Comparison of ENCODE assay signal across 10 cellular contexts in genomic region chr22:33539902-33540751, GRCh38.
A peak's percentile ranks its signal among the peaks of the same experiment; 100 is the strongest.
DNase-seq lines count a peak whose midpoint lies in the region; ATAC-seq and TF ChIP-seq lines count a peak whose summit lies in the region.
"Had no signal": no experiment of that assay in that cellular context is flagged by ENCODE, and none has a peak within 500 bp of the region (broad histone marks: within the 10 kb centered on the region; RNA-seq: fewer than 3 reads in every experiment).

No MANE protein-coding gene starts in this region.

- H3K27me3 Mint-ChIP-seq in WTC11 (ENCODE audit: low read depth): no peaks in the 10 kb centered on the region

- CTCF ChIA-PET in WTC11 (lab: Charles Lee): no interaction called here

- no peaks in the 10 kb centered on the region for H3K9me3 Mint-ChIP-seq in WTC11

- peaks cover 2% of the 10 kb centered on the region for H3K4me1 Mint-ChIP-seq in WTC11

- intact Hi-C loops in sciatic nerve (cut with DNase I): no loop called here

- DNase-seq in EH (ENCODE audit: low read depth) (peak; percentile 42), WTC11 (ENCODE audit: low spot score) (no peak), hippocampal formation (lab: John Stamatoyannopoulos, UW) (peak; percentile 6 to 44), sciatic nerve (ENCODE audit: low spot score) (peak; percentile 73), NCI-H146 treated with DMSO at 0.1 percent for 48 hours (lab: John Stamatoyannopoulos, UW; ENCODE audit: unreplicated experiment) (no peak), activated gamma-delta T cell (lab: John Stamatoyannopoulos, UW) (no peak), amniotic stem cell (lab: John Stamatoyannopoulos, UW) (no peak)
- DNase-seq: NCI-H510A treated with DMSO at 0.1 percent for 48 hours; stimulated activated CD4-positive, alpha-beta T cell treated with anti-CD3 and anti-CD28 coated beads, Interleukin-15, amount 100 ng/mL, for 24 hours had no signal

- no peak overlapping the region for H3K4me3 Mint-ChIP-seq in WTC11

- TF ChIP-seq CTCF in WTC11 (IDR thresholded peaks at IDR 0.05): no peak

- POLR2A ChIA-PET in WTC11 (lab: Charles Lee): interaction anchor here (1.0 kb wide), 1 partner anchor 197 kb away, joined by 3 read pairs; no protein-coding TSS in a partner anchor

- H3K27ac Mint-ChIP-seq in WTC11: peak overlapping the region; percentile 21; the same call in 1 of the 2 replicates

- H3K36me3 Mint-ChIP-seq in WTC11: no peaks in the 10 kb centered on the region; the same call in 1 of the 2 replicates

- no peak for ATAC-seq in WTC11
- ATAC-seq in sciatic nerve: peak; percentile 77
- no peak for ATAC-seq in GM18502 (IDR thresholded peaks at IDR 0.05; ENCODE audit: poor library complexity, unreplicated experiment)

TF ChIP-seq in WTC11, 78 proteins besides CTCF, POLR2A, EP300 and RAD21:
- TF ChIP-seq, protein P1, sequence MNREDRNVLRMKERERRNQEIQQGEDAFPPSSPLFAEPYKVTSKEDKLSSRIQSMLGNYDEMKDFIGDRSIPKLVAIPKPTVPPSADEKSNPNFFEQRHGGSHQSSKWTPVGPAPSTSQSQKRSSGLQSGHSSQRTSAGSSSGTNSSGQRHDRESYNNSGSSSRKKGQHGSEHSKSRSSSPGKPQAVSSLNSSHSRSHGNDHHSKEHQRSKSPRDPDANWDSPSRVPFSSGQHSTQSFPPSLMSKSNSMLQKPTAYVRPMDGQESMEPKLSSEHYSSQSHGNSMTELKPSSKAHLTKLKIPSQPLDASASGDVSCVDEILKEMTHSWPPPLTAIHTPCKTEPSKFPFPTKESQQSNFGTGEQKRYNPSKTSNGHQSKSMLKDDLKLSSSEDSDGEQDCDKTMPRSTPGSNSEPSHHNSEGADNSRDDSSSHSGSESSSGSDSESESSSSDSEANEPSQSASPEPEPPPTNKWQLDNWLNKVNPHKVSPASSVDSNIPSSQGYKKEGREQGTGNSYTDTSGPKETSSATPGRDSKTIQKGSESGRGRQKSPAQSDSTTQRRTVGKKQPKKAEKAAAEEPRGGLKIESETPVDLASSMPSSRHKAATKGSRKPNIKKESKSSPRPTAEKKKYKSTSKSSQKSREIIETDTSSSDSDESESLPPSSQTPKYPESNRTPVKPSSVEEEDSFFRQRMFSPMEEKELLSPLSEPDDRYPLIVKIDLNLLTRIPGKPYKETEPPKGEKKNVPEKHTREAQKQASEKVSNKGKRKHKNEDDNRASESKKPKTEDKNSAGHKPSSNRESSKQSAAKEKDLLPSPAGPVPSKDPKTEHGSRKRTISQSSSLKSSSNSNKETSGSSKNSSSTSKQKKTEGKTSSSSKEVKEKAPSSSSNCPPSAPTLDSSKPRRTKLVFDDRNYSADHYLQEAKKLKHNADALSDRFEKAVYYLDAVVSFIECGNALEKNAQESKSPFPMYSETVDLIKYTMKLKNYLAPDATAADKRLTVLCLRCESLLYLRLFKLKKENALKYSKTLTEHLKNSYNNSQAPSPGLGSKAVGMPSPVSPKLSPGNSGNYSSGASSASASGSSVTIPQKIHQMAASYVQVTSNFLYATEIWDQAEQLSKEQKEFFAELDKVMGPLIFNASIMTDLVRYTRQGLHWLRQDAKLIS (CRISPR knock-in tag; IDR thresholded peaks at IDR 0.05; ENCODE audit: borderline replicate concordance): no peak
- peak; percentile 31 for TF ChIP-seq GABPB1 (CRISPR knock-in tag; IDR thresholded peaks at IDR 0.05)
TF ChIP-seq in WTC11: peak in this region for 1.

Comparison
In these comparisons a context has a peak if more than half of its experiments do, and no peak if none do; other contexts are left out.
1. DNase-seq: peak in EH (single experiment), hippocampal formation (2 of 2) and sciatic nerve (single experiment); none in WTC11 (single experiment), NCI-H146 treated with DMSO at 0.1 percent for 48 hours (single experiment), activated gamma-delta T cell (single experiment) and amniotic stem cell (single experiment).